Comparison of ENCODE assay signal across 12 cellular contexts in the genomic region with DNA sequence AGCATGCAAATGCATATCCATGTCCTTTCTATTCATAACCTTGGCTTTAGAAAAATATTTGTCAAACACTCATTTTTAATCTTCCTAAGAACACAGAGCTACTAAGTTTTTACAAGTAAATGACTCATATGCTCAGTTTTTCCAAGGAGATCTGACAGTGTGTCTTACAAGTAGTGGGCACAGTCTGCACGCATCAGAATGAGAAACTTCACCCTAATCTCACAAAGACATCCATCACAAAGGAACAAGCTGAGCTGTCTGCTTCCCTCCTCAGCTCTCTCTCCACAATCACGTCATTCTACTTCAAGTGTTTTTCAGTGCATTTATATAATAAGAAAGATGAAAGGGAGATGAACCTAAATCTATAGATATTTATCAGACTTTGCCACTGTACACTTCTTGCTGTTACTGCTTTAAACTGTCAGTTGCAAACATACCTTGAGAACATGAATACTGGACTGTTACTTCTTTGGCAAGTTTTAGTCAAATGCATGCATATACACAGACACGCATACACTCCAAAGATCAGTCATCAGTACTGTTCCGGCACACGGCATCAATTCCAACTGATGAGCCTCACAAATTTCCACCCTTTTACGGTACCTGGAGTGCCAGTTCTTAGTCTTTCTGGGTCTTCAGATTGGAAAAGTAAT.
DNase-seq lines count a peak whose midpoint lies in the region; ATAC-seq and TF ChIP-seq lines count a peak whose summit lies in the region.
"Had no signal": no experiment of that assay in that cellular context is flagged by ENCODE, and none has a peak within 500 bp of the region (broad histone marks: within the 10 kb centered on the region; RNA-seq: fewer than 3 reads in every experiment).

No MANE protein-coding gene starts in this region.

- no peak for TF ChIP-seq EP300 in esophagus muscularis mucosa (IDR thresholded peaks at IDR 0.05)

- WGBS in urinary bladder, result 68% methylated on average over 6 of the region's 6 CpGs
- 55% methylated on average over 6 of the region's 6 CpGs for WGBS in esophagus muscularis mucosa
- WGBS in body of pancreas, 2 donors, result 85 to 89% methylated on average over 6 of the region's 6 CpGs

- H3K4me1 ChIP-seq in urinary bladder (ENCODE audit: insufficient read depth) (peaks cover 1% of the 10 kb centered on the region), esophagus muscularis mucosa (peaks cover 29 to 50% (median 37%) of the 10 kb centered on the region in 4 donors), body of pancreas (no peaks in the 10 kb centered on the region)

- H3K4me3 ChIP-seq in fibroblast of pulmonary artery (replicated peaks; ENCODE audit: low read depth, low read length) (no peak overlapping the region), urinary bladder (ENCODE audit: low read depth, low read length) (no peak overlapping the region), esophagus muscularis mucosa (no peak overlapping the region), body of pancreas (no peak overlapping the region)
- H3K4me3 ChIP-seq: lower lobe of right lung had no signal

- ATAC-seq in body of pancreas (no peak), left lobe of liver (no peak)

- no peaks in the 10 kb centered on the region for H3K9me3 Mint-ChIP-seq in activated CD4-positive, alpha-beta memory T cell treated with anti-CD3 and anti-CD28 coated beads for 36 hours
- H3K9me3 Mint-ChIP-seq: brain had no signal

- H3K36me3 ChIP-seq in urinary bladder (ENCODE audit: insufficient read depth) (no peaks in the 10 kb centered on the region), esophagus muscularis mucosa (no peaks in the 10 kb centered on the region), body of pancreas (replicated peaks in 1 of 2; ENCODE audit: insufficient read depth in 1 of 2, low read depth in 2 of 2) (no peaks in the 10 kb centered on the region)
- H3K36me3 ChIP-seq: lower lobe of right lung had no signal

- intact Hi-C loops in activated CD4-positive, alpha-beta memory T cell treated with anti-CD3 and anti-CD28 coated beads for 36 hours (cut with micrococcal nuclease), result loop anchor here (1.0 kb wide), 1 partner anchor 11 kb away; no protein-coding TSS in a partner anchor
- intact Hi-C loops in esophagus muscularis mucosa (cut with DNase I), result no loop called here
- intact Hi-C loops in body of pancreas (cut with DNase I), result no loop called here

- H3K36me3 Mint-ChIP-seq in activated CD4-positive, alpha-beta memory T cell treated with anti-CD3 and anti-CD28 coated beads for 36 hours, result no peaks in the 10 kb centered on the region
- H3K36me3 Mint-ChIP-seq: brain had no signal

- TF ChIP-seq POLR2A in esophagus muscularis mucosa (IDR thresholded peaks at IDR 0.05; ENCODE audit: low read depth) (no peak), body of pancreas (IDR thresholded peaks at IDR 0.05) (no peak)

- H3K4me3 Mint-ChIP-seq in activated CD4-positive, alpha-beta memory T cell treated with anti-CD3 and anti-CD28 coated beads for 36 hours, result peak overlapping the region; percentile 31
- H3K4me3 Mint-ChIP-seq: brain had no signal

- DNase-seq in stimulated activated CD4-positive, alpha-beta T cell treated with anti-CD3 and anti-CD28 coated beads, Interleukin-15, amount 100 ng/mL, for 24 hours, result peak; percentile 50
- no peak for DNase-seq in stimulated activated CD4-positive, alpha-beta T cell treated with anti-CD3 and anti-CD28 coated beads, Interleukin-12 subunit alpha, Interleukin-12 subunit beta, amount 100 ng/mL, for 4 hours
- DNase-seq in activated CD4-positive, alpha-beta memory T cell treated with anti-CD3 and anti-CD28 coated beads for 36 hours, result peak; percentile 52
- DNase-seq in fibroblast of pulmonary artery (ENCODE audit: low read depth) (peak; percentile 89), esophagus muscularis mucosa (ENCODE audit: extremely low spot score) (no peak), body of pancreas (no peak), left lobe of liver (ENCODE audit: low spot score) (no peak)
- DNase-seq: Calu3, lower lobe of right lung, NCI-H2029 treated with DMSO at 0.1 percent for 48 hours had no signal

- peaks cover 63% of the 10 kb centered on the region for H3K4me1 Mint-ChIP-seq in activated CD4-positive, alpha-beta memory T cell treated with anti-CD3 and anti-CD28 coated beads for 36 hours (ENCODE audit: low read depth)

- H3K27ac ChIP-seq in urinary bladder (ENCODE audit: low read depth) (peak overlapping the region; percentile 10), esophagus muscularis mucosa (replicated peaks in 1 of 4) (peak overlapping the region in 1 of 4 donors; percentile 32), body of pancreas (no peak overlapping the region)
- H3K27ac ChIP-seq: lower lobe of right lung had no signal

- CTCF ChIA-PET in activated CD4-positive, alpha-beta memory T cell treated with anti-CD3 and anti-CD28 coated beads for 36 hours (lab: Charles Lee), result interaction anchor here (0.8 to 1.0 kb wide), 4 partner anchors 11 to 152 kb away, joined by 3 to 9 read pairs (median 4); no protein-coding TSS in a partner anchor

- POLR2A ChIA-PET in activated CD4-positive, alpha-beta memory T cell treated with anti-CD3 and anti-CD28 coated beads for 36 hours (lab: Charles Lee), result interaction anchor here (0.6 to 1.4 kb wide), 3 partner anchors 10 to 95 kb away, joined by 3 to 9 read pairs (median 3); no protein-coding TSS in a partner anchor

- no peaks in the 10 kb centered on the region for H3K27me3 Mint-ChIP-seq in activated CD4-positive, alpha-beta memory T cell treated with anti-CD3 and anti-CD28 coated beads for 36 hours

- H3K9me3 ChIP-seq in esophagus muscularis mucosa (no peaks in the 10 kb centered on the region), body of pancreas (no peaks in the 10 kb centered on the region)
- H3K9me3 ChIP-seq: lower lobe of right lung had no signal

- H3K27ac Mint-ChIP-seq in activated CD4-positive, alpha-beta memory T cell treated with anti-CD3 and anti-CD28 coated beads for 36 hours, result peak overlapping the region; percentile 82

- TF ChIP-seq CTCF in fibroblast of pulmonary artery (IDR thresholded peaks at IDR 0.05; ENCODE audit: low read length, missing control alignments) (no peak), esophagus muscularis mucosa (IDR thresholded peaks at IDR 0.05) (no peak), body of pancreas (IDR thresholded peaks at IDR 0.05) (no peak)

- H3K27me3 ChIP-seq in esophagus muscularis mucosa (no peaks in the 10 kb centered on the region), body of pancreas (no peaks in the 10 kb centered on the region)

Comparison
In these comparisons a context has a peak if more than half of its experiments do, and no peak if none do; other contexts are left out.
1. DNase-seq: peak in stimulated activated CD4-positive, alpha-beta T cell treated with anti-CD3 and anti-CD28 coated beads, Interleukin-15, amount 100 ng/mL, for 24 hours (single experiment), activated CD4-positive, alpha-beta memory T cell treated with anti-CD3 and anti-CD28 coated beads for 36 hours (single experiment) and fibroblast of pulmonary artery (single experiment); none in stimulated activated CD4-positive, alpha-beta T cell treated with anti-CD3 and anti-CD28 coated beads, Interleukin-12 subunit alpha, Interleukin-12 subunit beta, amount 100 ng/mL, for 4 hours (single experiment), esophagus muscularis mucosa (single experiment), body of pancreas (0 of 4) and left lobe of liver (single experiment).